8 cellular contexts compared by ENCODE assay signal in the genomic region with DNA sequence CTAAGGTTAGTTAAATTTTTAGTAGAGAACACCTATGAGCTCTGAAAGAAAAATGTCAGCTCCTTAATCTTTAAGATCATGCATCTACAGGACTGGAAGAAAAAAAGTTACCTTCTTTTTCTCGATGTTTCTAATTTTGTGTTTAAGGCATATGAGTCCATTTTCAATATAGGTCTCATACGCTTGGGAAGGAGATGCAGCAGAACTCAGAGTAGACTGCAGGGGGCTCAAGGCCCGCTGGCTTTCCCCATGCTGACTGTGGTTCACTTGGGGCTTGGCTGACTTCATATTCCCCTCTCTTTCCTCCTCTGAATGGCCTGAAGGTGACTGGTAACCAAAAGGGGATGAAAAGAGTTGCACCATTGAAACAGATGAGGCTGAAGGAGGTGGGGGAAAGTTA. TPM values are rescaled to one million over a fixed set of nuclear protein-coding genes. Genes with fewer than 3 reads are reported as not detected.
A peak's percentile ranks its signal among the peaks of the same experiment; 100 is the strongest.
DNase-seq lines count a peak whose midpoint lies in the region; ATAC-seq and TF ChIP-seq lines count a peak whose summit lies in the region.

No MANE protein-coding gene starts in this region.

- H4K20me1 ChIP-seq in hepatocyte (ENCODE audit: insufficient read depth, poor library complexity, severe bottlenecking): peaks cover 2% of the 10 kb centered on the region

- H3K4me3 ChIP-seq in HUES6 (ENCODE audit: low read depth, low read length) (peak overlapping the region; percentile 91), hepatocyte (no peak overlapping the region)

- H3K9me3 Mint-ChIP-seq in activated B cell treated with CpG ODN at 0.5 μM for 24 hours: no peaks in the 10 kb centered on the region

- H3K27me3 ChIP-seq in HUES6 (ENCODE audit: control insufficient read depth, insufficient read depth, low read length) (no peaks in the 10 kb centered on the region), hepatocyte (no peaks in the 10 kb centered on the region)

- H3K36me3 ChIP-seq in HUES6 (ENCODE audit: control insufficient read depth, insufficient read depth, low read length) (peaks cover 34% of the 10 kb centered on the region), hepatocyte (replicated peaks; ENCODE audit: insufficient read depth, low read depth) (no peaks in the 10 kb centered on the region)

- H3K27ac ChIP-seq in HUES6 (ENCODE audit: low read depth, low read length) (no peak overlapping the region; the same call in 1 of the 2 replicates), hepatocyte (no peak overlapping the region)

- ATAC-seq in activated B cell treated with CpG ODN at 0.5 μM for 24 hours (ENCODE audit: low read depth) (no peak), GM18502 (IDR thresholded peaks at IDR 0.05; ENCODE audit: poor library complexity, unreplicated experiment) (no peak), HG02763 (IDR thresholded peaks at IDR 0.05; ENCODE audit: unreplicated experiment) (no peak)

- CTCF ChIA-PET in activated B cell treated with CpG ODN at 0.5 μM for 24 hours (lab: Charles Lee): interaction anchor here (1.0 to 2.7 kb wide), 2 partner anchors 54 to 58 kb away, joined by 6 to 15 read pairs; partner anchors contain the start of gene IPO8

- peak; percentile 44 for DNase-seq in DMS53 (lab: John Stamatoyannopoulos, UW)
- no peak for DNase-seq in DMS53 treated with DMSO at 0.1 percent for 48 hours (lab: John Stamatoyannopoulos, UW; ENCODE audit: unreplicated experiment)
- no peak for DNase-seq in activated B cell treated with CpG ODN at 0.5 μM for 24 hours
- DNase-seq in hepatocyte (ENCODE audit: low spot score): peak; percentile 33
- DNase-seq in NCI-H2171 (lab: John Stamatoyannopoulos, UW): no peak

- H3K9me3 ChIP-seq in HUES6 (ENCODE audit: control insufficient read depth, insufficient read depth, low read depth, low read length) (no peaks in the 10 kb centered on the region), hepatocyte (ENCODE audit: low read depth) (no peaks in the 10 kb centered on the region)

- H3K79me2 ChIP-seq in hepatocyte: peaks cover 49% of the 10 kb centered on the region

- peaks cover 16% of the 10 kb centered on the region for H3K36me3 Mint-ChIP-seq in activated B cell treated with CpG ODN at 0.5 μM for 24 hours (ENCODE audit: low read depth)

- peak overlapping the region; percentile 93 for H3K9ac ChIP-seq in HUES6 (ENCODE audit: low read length)

- H3K27me3 Mint-ChIP-seq in activated B cell treated with CpG ODN at 0.5 μM for 24 hours: no peaks in the 10 kb centered on the region

- H3K4me3 Mint-ChIP-seq in activated B cell treated with CpG ODN at 0.5 μM for 24 hours: peak overlapping the region; percentile 95

- intact Hi-C loops in activated B cell treated with CpG ODN at 0.5 μM for 24 hours (cut with micrococcal nuclease): no loop called here

- TF ChIP-seq CTCF in activated B cell treated with CpG ODN at 0.5 μM for 24 hours (IDR thresholded peaks at IDR 0.05): no peak
- peak; percentile 34 for TF ChIP-seq CTCF in hepatocyte (IDR thresholded peaks at IDR 0.05; ENCODE audit: poor library complexity)

- peaks cover 23% of the 10 kb centered on the region for H3K4me1 Mint-ChIP-seq in activated B cell treated with CpG ODN at 0.5 μM for 24 hours

- no peaks in the 10 kb centered on the region for H3K9me2 ChIP-seq in hepatocyte (replicated peaks; ENCODE audit: insufficient read depth)

- POLR2A ChIA-PET in activated B cell treated with CpG ODN at 0.5 μM for 24 hours (lab: Charles Lee): interaction anchor here (1.2 to 2.9 kb wide), 3 partner anchors 11 to 69 kb away, joined by 3 to 31 read pairs (median 4); partner anchors contain the start of gene IPO8

- H3K27ac Mint-ChIP-seq in activated B cell treated with CpG ODN at 0.5 μM for 24 hours: no peak overlapping the region

- H3K4me2 ChIP-seq in hepatocyte: peak overlapping the region; percentile 87

- no peak overlapping the region for H2AFZ ChIP-seq in hepatocyte

- 66% methylated on average over 3 of the region's 3 CpGs for WGBS in hepatocyte (ENCODE audit: low lambda C conversion rate, missing lambda C conversion rate)

- H3K4me1 ChIP-seq in HUES6 (ENCODE audit: control insufficient read depth, insufficient read depth, low read length) (peaks cover 28% of the 10 kb centered on the region), hepatocyte (ENCODE audit: insufficient read depth) (peaks cover 16% of the 10 kb centered on the region)

RNA-seq across cellular contexts. Expression of gene CAPRIN2, which starts 1.5 kb away (rescaled TPM):
- total RNA-seq in activated B cell treated with CpG ODN at 0.5 μM for 24 hours: 17.5 and 18.7 TPM in 2 replicates
- 25.4 and 30.7 TPM in 2 replicates for total RNA-seq in hepatocyte
- polyA plus RNA-seq in hepatocyte: 19.0 and 23.0 TPM in 2 replicates

RNA-seq across cellular contexts. Expression of gene IPO8, which starts 57.6 kb away (rescaled TPM):
- total RNA-seq in activated B cell treated with CpG ODN at 0.5 μM for 24 hours (52.0 and 55.4 TPM in 2 replicates), hepatocyte (26.3 and 31.6 TPM in 2 replicates)
- 7.2 and 7.3 TPM in 2 replicates for polyA plus RNA-seq in hepatocyte

Comparison
In these comparisons a context has a peak if more than half of its experiments do, and no peak if none do; other contexts are left out.
1. DNase-seq: peak in DMS53 (single experiment) and hepatocyte (single experiment); none in DMS53 treated with DMSO at 0.1 percent for 48 hours (single experiment), activated B cell treated with CpG ODN at 0.5 μM for 24 hours (single experiment) and NCI-H2171 (single experiment).